ENCODE assay signal across 31 cellular contexts in genomic region chr5:14060218-14060617, GRCh38.
"Had no signal": no experiment of that assay in that cellular context is flagged by ENCODE, and none has a peak within 500 bp of the region (broad histone marks: within the 10 kb centered on the region; RNA-seq: fewer than 3 reads in every experiment).

No MANE protein-coding gene starts in this region.

- H3K9me3 ChIP-seq: esophagus muscularis mucosa, gastroesophageal sphincter had no signal

- H3K36me3 ChIP-seq: brain microvascular endothelial cell, esophagus muscularis mucosa, gastroesophageal sphincter, WERI-Rb-1 had no signal

- H3K27me3 ChIP-seq: brain microvascular endothelial cell, esophagus muscularis mucosa, gastroesophageal sphincter had no signal

- DNase-seq: activated B cell treated with CpG ODN at 0.5 μM for 24 hours; activated CD4-positive, alpha-beta T cell treated with anti-CD3 and anti-CD28 coated beads for 48 hours; activated CD4-positive, alpha-beta T cell treated with anti-CD3 and anti-CD28 coated beads, Interleukin-2, amount 50 U/mL, for 1 hour; activated CD4-positive, alpha-beta T cell treated with anti-CD3 and anti-CD28 coated beads, Interleukin-2, amount 50 U/mL, for 48 hours; activated CD8-positive, alpha-beta memory T cell treated with anti-CD3 and anti-CD28 coated beads for 24 hours; activated CD8-positive, alpha-beta T cell treated with anti-CD3 and anti-CD28 coated beads for 36 hours; activated effector memory CD4-positive, alpha-beta T cell treated with Interleukin-2 at 50 U/mL for 16 hours; activated gamma-delta T cell treated with Interleukin-2 at 50 U/mL for 16 hours; activated naive CD4-positive, alpha-beta T cell treated with anti-CD3 and anti-CD28 coated beads, Interleukin-2, amount 50 U/mL, for 16 hours; activated naive CD4-positive, alpha-beta T cell treated with Interleukin-2 at 50 U/mL for 16 hours; activated T-cell treated with anti-CD3 and anti-CD28 coated beads, Interleukin-2, amount 50 U/mL, for 4 hours; amniotic stem cell; anterior cingulate cortex; brain microvascular endothelial cell; caudate nucleus; cortex of kidney; dermis blood vessel endothelial cell; effector CD4-positive, alpha-beta T cell; effector memory CD8-positive, alpha-beta T cell; erythroblast; foreskin melanocyte; T-helper 1 cell; T-helper 17 cell; T1000; WERI-Rb-1 had no signal

- H3K4me1 Mint-ChIP-seq: activated B cell treated with CpG ODN at 0.5 μM for 24 hours; activated T-helper 17 cell treated with anti-CD3 and anti-CD28 coated beads, Interleukin-2, amount 50 U/mL, for 72 hours; T-helper 17 cell had no signal

- H3K4me3 ChIP-seq: esophagus muscularis mucosa, gastroesophageal sphincter had no signal

- H3K36me3 Mint-ChIP-seq: activated naive CD8-positive, alpha-beta T cell had no signal

- H3K27me3 Mint-ChIP-seq: activated naive CD8-positive, alpha-beta T cell; activated T-helper 17 cell treated with anti-CD3 and anti-CD28 coated beads, Interleukin-2, amount 50 U/mL, for 72 hours; T-helper 17 cell had no signal

- H3K4me1 ChIP-seq: gastroesophageal sphincter had no signal

- H3K27ac Mint-ChIP-seq: activated B cell treated with CpG ODN at 0.5 μM for 24 hours; activated CD8-positive, alpha-beta T cell treated with anti-CD3 and anti-CD28 coated beads for 36 hours; activated naive CD8-positive, alpha-beta T cell; activated T-helper 17 cell treated with anti-CD3 and anti-CD28 coated beads, Interleukin-2, amount 50 U/mL, for 72 hours; effector memory CD8-positive, alpha-beta T cell; T-helper 17 cell; T-helper 2 cell treated with Interferon-gamma antibody and Interleukin-4, amounts not matched to agents 5 μg/mL and 100 μg/mL, for 36 hours had no signal

- H3K27ac ChIP-seq: brain microvascular endothelial cell, esophagus muscularis mucosa, gastroesophageal sphincter, WERI-Rb-1 had no signal

- ATAC-seq: activated CD4-positive, CD25-positive, alpha-beta regulatory T cell treated with anti-CD3 and anti-CD28 coated beads, Interleukin-2, amount 50 U/mL, for 24 hours; activated CD8-positive, alpha-beta T cell treated with anti-CD3 and anti-CD28 coated beads for 36 hours; activated T-cell treated with anti-CD3 and anti-CD28 coated beads, Interleukin-2, amount 50 U/mL, for 4 hours; activated T-helper 17 cell treated with anti-CD3 and anti-CD28 coated beads, Interleukin-2, amount 50 U/mL, for 72 hours; effector memory CD8-positive, alpha-beta T cell; gastroesophageal sphincter; T-helper 17 cell had no signal

- H3K4me3 Mint-ChIP-seq: activated B cell treated with CpG ODN at 0.5 μM for 24 hours; activated CD8-positive, alpha-beta T cell treated with anti-CD3 and anti-CD28 coated beads for 36 hours; activated naive CD8-positive, alpha-beta T cell; activated T-cell treated with anti-CD3 and anti-CD28 coated beads, Interleukin-2, amount 50 U/mL, for 4 hours; activated T-helper 17 cell treated with anti-CD3 and anti-CD28 coated beads, Interleukin-2, amount 50 U/mL, for 72 hours; effector memory CD8-positive, alpha-beta T cell; T-helper 17 cell; T-helper 2 cell treated with Interferon-gamma antibody and Interleukin-4, amounts not matched to agents 5 μg/mL and 100 μg/mL, for 36 hours had no signal

- H3K9me3 Mint-ChIP-seq: activated B cell treated with CpG ODN at 0.5 μM for 24 hours; activated CD8-positive, alpha-beta T cell treated with anti-CD3 and anti-CD28 coated beads for 36 hours; activated T-helper 17 cell treated with anti-CD3 and anti-CD28 coated beads, Interleukin-2, amount 50 U/mL, for 72 hours; T-helper 2 cell treated with Interferon-gamma antibody and Interleukin-4, amounts not matched to agents 5 μg/mL and 100 μg/mL, for 36 hours had no signal
